ENCODE assay signal across 11 cellular contexts in the genomic region with DNA sequence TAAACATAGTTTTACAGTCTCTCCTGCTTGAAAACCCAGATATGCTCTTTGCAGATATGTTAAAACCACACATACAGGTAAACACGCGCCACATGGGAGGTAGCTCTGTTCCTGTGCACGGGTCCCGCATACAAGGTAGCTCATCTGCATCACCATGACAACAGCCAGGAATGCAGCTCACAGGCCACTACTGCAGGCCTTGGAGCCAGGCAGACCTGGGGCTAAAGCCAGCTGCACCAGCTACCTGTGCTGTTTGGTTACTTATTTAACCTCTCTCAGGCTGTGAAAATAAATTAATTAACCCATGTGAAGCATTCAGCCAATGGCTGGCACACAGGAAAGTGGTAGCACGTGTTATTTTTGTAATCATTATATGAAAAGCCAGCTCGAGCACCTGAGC.
DNase-seq lines count a peak whose midpoint lies in the region; ATAC-seq and TF ChIP-seq lines count a peak whose summit lies in the region.
"Had no signal": no experiment of that assay in that cellular context is flagged by ENCODE, and none has a peak within 500 bp of the region (broad histone marks: within the 10 kb centered on the region; RNA-seq: fewer than 3 reads in every experiment).

No MANE protein-coding gene starts in this region.

- CTCF ChIA-PET in mammary epithelial cell (lab: Charles Lee; ENCODE audit: low non-redundant PET), result no interaction called here

- no peaks in the 10 kb centered on the region for H3K9me3 ChIP-seq in mammary epithelial cell (replicated peaks; ENCODE audit: insufficient read depth, low read length)
- H3K9me3 ChIP-seq: esophagus squamous epithelium, right atrium auricular region had no signal

- H2AK5ac ChIP-seq in mesendoderm (ENCODE audit: low read length), result no peak overlapping the region

- H3K18ac ChIP-seq in mesendoderm (ENCODE audit: low read length), result no peak overlapping the region

- H4K8ac ChIP-seq in mesendoderm (ENCODE audit: low read depth, low read length), result no peak overlapping the region

- DNase-seq in COLO668 (lab: John Stamatoyannopoulos, UW; ENCODE audit: unreplicated experiment) (peak; percentile 94), NCI-H1092 treated with DMSO at 0.1 percent for 48 hours (lab: John Stamatoyannopoulos, UW) (peak; percentile 55), astrocyte of the hippocampus (ENCODE audit: low read depth, low spot score) (peak; percentile 29), mesendoderm (peak; percentile 79), ACHN (no peak), mammary epithelial cell (no peak)
- DNase-seq: esophagus squamous epithelium, left cardiac atrium had no signal

- H3K36me3 ChIP-seq in mesendoderm (ENCODE audit: control insufficient read depth, insufficient read depth, low read length) (no peaks in the 10 kb centered on the region), mammary epithelial cell (ENCODE audit: insufficient read depth, low read length) (no peaks in the 10 kb centered on the region)
- H3K36me3 ChIP-seq: esophagus squamous epithelium, right atrium auricular region had no signal

- H3K79me2 ChIP-seq in mesendoderm (ENCODE audit: control insufficient read depth, insufficient read depth, low read length) (no peaks in the 10 kb centered on the region), mammary epithelial cell (ENCODE audit: insufficient read depth, low read length) (no peaks in the 10 kb centered on the region)

- H4K5ac ChIP-seq in mesendoderm (ENCODE audit: low read length), result no peak overlapping the region

- no peaks in the 10 kb centered on the region for H3K27me3 ChIP-seq in mesendoderm (ENCODE audit: insufficient read depth, low read length, poor library complexity)
- peaks cover 5% of the 10 kb centered on the region for H3K27me3 ChIP-seq in mammary epithelial cell (ENCODE audit: insufficient read depth, low read length)
- H3K27me3 ChIP-seq: esophagus squamous epithelium, right atrium auricular region had no signal

- intact Hi-C loops in mammary epithelial cell (cut with micrococcal nuclease), result no loop called here

- H2BK5ac ChIP-seq in mesendoderm (ENCODE audit: low read length), result no peak overlapping the region

- H2BK15ac ChIP-seq in mesendoderm (replicated peaks; ENCODE audit: low read depth), result no peak overlapping the region

- in situ Hi-C loops in ACHN (cut with HindIII; ENCODE audit: low pct_ligation_motif_present, low pct_unique_long_range_greater_than_20kb, low sequenced_read_pairs) (loop anchor here (25.0 kb wide), 1 partner anchor 109 kb away; no protein-coding TSS in a partner anchor), mammary epithelial cell (cut with MboI; ENCODE audit: low sequenced_read_pairs in 2 of 2) (no loop called here)

- dilution Hi-C loops in mammary epithelial cell (cut with HindIII; ENCODE audit: low sequenced_read_pairs), result loop anchor here (5.0 kb wide), 1 partner anchor 49 kb away; no protein-coding TSS in a partner anchor

- no peaks in the 10 kb centered on the region for H3K4me1 ChIP-seq in mesendoderm (ENCODE audit: control insufficient read depth, low read depth, low read length)
- no peaks in the 10 kb centered on the region for H3K4me1 ChIP-seq in mammary epithelial cell (ENCODE audit: insufficient read depth, low read length)

- no peaks in the 10 kb centered on the region for H4K20me1 ChIP-seq in mammary epithelial cell (ENCODE audit: insufficient read depth, low read length)

- no peak overlapping the region for H3K9ac ChIP-seq in mesendoderm (ENCODE audit: low read length)
- no peak overlapping the region for H3K9ac ChIP-seq in mammary epithelial cell (ENCODE audit: insufficient read depth, low read length)

- no peak overlapping the region for H3K23ac ChIP-seq in mesendoderm (ENCODE audit: low read length)

- BruUV-seq in mammary epithelial cell (replicated peaks; lab: Mats Ljungman, UMichigan), result no TSS peak

- H3K4ac ChIP-seq in mesendoderm (ENCODE audit: low read depth, low read length), result no peak overlapping the region

- H3K79me1 ChIP-seq in mesendoderm (ENCODE audit: low read length), result no peaks in the 10 kb centered on the region

- H3K4me3 ChIP-seq in mesendoderm (ENCODE audit: low read length) (no peak overlapping the region), mammary epithelial cell (replicated peaks in 1 of 3; ENCODE audit: insufficient read depth in 1 of 3, low read depth in 2 of 3, low read length in 3 of 3) (no peak overlapping the region)
- H3K4me3 ChIP-seq: esophagus squamous epithelium, right atrium auricular region had no signal

- no peak overlapping the region for H2BK120ac ChIP-seq in mesendoderm (ENCODE audit: low read depth, low read length)

- ATAC-seq in HG03045 (IDR thresholded peaks at IDR 0.05; ENCODE audit: unreplicated experiment) (no peak), HG03280 (IDR thresholded peaks at IDR 0.05; ENCODE audit: unreplicated experiment) (no peak)

- H3K27ac ChIP-seq in mesendoderm (ENCODE audit: low read depth, low read length) (no peak overlapping the region), mammary epithelial cell (ENCODE audit: insufficient read depth, low read depth, low read length) (no peak overlapping the region)
- H3K27ac ChIP-seq: esophagus squamous epithelium, right atrium auricular region had no signal

- H3K56ac ChIP-seq in mesendoderm (ENCODE audit: low read length), result no peak overlapping the region

- H2AFZ ChIP-seq in mammary epithelial cell (ENCODE audit: low read depth, low read length), result no peak overlapping the region

- TF ChIP-seq CTCF in mammary epithelial cell (conservative IDR thresholded peaks at IDR 0.05 in 1 of 2, IDR thresholded peaks at IDR 0.05 in 1 of 2; ENCODE audit: extremely low read depth in 1 of 2, insufficient read depth in 1 of 2, low read depth in 1 of 2, low read length in 2 of 2), result no peak

- no peak overlapping the region for H3K4me2 ChIP-seq in mesendoderm (ENCODE audit: low read length)
- no peak overlapping the region for H3K4me2 ChIP-seq in mammary epithelial cell (ENCODE audit: insufficient read depth, low read depth, low read length)

- WGBS in mesendoderm (ENCODE audit: extremely low coverage, insufficient coverage, low lambda C conversion rate), result no CpG with 5 or more reads among the region's 6 CpGs
- 64% methylated on average over 6 of the region's 6 CpGs for WGBS in mammary epithelial cell (ENCODE audit: low coverage, missing lambda C conversion rate)

Comparison
In these comparisons a context has a peak if more than half of its experiments do, and no peak if none do; other contexts are left out.
1. DNase-seq: peak in COLO668 (single experiment), NCI-H1092 treated with DMSO at 0.1 percent for 48 hours (single experiment), astrocyte of the hippocampus (single experiment) and mesendoderm (single experiment); none in ACHN (single experiment) and mammary epithelial cell (single experiment).